ENCODE assay signal across 8 cellular contexts in genomic region chr10:96832721-96833219, GRCh38. TPM values are rescaled to one million over a fixed set of nuclear protein-coding genes. Genes with fewer than 3 reads are reported as not detected.
A peak's percentile ranks its signal among the peaks of the same experiment; 100 is the strongest.
DNase-seq lines count a peak whose midpoint lies in the region; ATAC-seq lines count a peak whose summit lies in the region.

No MANE protein-coding gene starts in this region.

- H4K8ac ChIP-seq in mesenchymal stem cell (ENCODE audit: low read length) = no peak overlapping the region

- ATAC-seq in GM18907 (IDR thresholded peaks at IDR 0.05; ENCODE audit: unreplicated experiment) = peak; percentile 70
- peak; percentile 51 for ATAC-seq in HG03108 (IDR thresholded peaks at IDR 0.05; ENCODE audit: unreplicated experiment)
- peak; percentile 77 for ATAC-seq in activated CD8-positive, alpha-beta T cell treated with anti-CD3 and anti-CD28 coated beads, Interleukin-2, amount 10 ng/mL, durations not matched to agents 7 days and 5 days
- peak; percentile 69 for ATAC-seq in effector memory CD8-positive, alpha-beta T cell (replicated peaks)

- H3K4me3 Mint-ChIP-seq in activated CD8-positive, alpha-beta T cell treated with anti-CD3 and anti-CD28 coated beads, Interleukin-2, amount 10 ng/mL, durations not matched to agents 7 days and 5 days = peak overlapping the region; percentile 84
- peak overlapping the region; percentile 91 to 94 for H3K4me3 Mint-ChIP-seq in effector memory CD8-positive, alpha-beta T cell

- peak overlapping the region in 1 of 2 experiments; percentile 93 for H3K4ac ChIP-seq in mesenchymal stem cell (ENCODE audit: low read depth in 1 of 2, low read length in 2 of 2)

- H3K4me1 Mint-ChIP-seq in activated CD8-positive, alpha-beta T cell treated with anti-CD3 and anti-CD28 coated beads, Interleukin-2, amount 10 ng/mL, durations not matched to agents 7 days and 5 days (ENCODE audit: low read depth) = peaks cover 53% of the 10 kb centered on the region
- H3K4me1 Mint-ChIP-seq in effector memory CD8-positive, alpha-beta T cell (ENCODE audit: low read depth in 2 of 2) = peaks cover 42 to 53% of the 10 kb centered on the region in 2 donors

- H3K14ac ChIP-seq in mesenchymal stem cell (ENCODE audit: low read length in 2 of 2) = peak overlapping the region; percentile 68 to 88

- H3K79me1 ChIP-seq in mesenchymal stem cell (replicated peaks; ENCODE audit: low read length, poor library complexity, severe bottlenecking) = peaks cover 3% of the 10 kb centered on the region

- peaks cover 1% of the 10 kb centered on the region for H3K4me1 ChIP-seq in mesenchymal stem cell (ENCODE audit: control insufficient read depth, insufficient read depth, low read depth, low read length)

- peak overlapping the region; percentile 96 for H2BK120ac ChIP-seq in mesenchymal stem cell (ENCODE audit: low read depth, low read length)

- peak overlapping the region; percentile 88 to 93 for H3K18ac ChIP-seq in mesenchymal stem cell (ENCODE audit: low read depth in 1 of 2, low read length in 2 of 2)

- peak overlapping the region; percentile 94 for H2BK15ac ChIP-seq in mesenchymal stem cell (ENCODE audit: low read depth, poor library complexity, severe bottlenecking)

- no peaks in the 10 kb centered on the region for H3K9me3 ChIP-seq in mesenchymal stem cell (ENCODE audit: control insufficient read depth, low read length)

- no peak overlapping the region for H2AFZ ChIP-seq in mesenchymal stem cell (ENCODE audit: low read depth, low read length)

- H3K27ac ChIP-seq in mesenchymal stem cell (ENCODE audit: low read length, poor library complexity, severe bottlenecking) = no peak overlapping the region

- no peak overlapping the region for H2BK12ac ChIP-seq in mesenchymal stem cell (ENCODE audit: low read length in 2 of 2)

- no peaks in the 10 kb centered on the region for H3K9me3 Mint-ChIP-seq in activated CD8-positive, alpha-beta T cell treated with anti-CD3 and anti-CD28 coated beads, Interleukin-2, amount 10 ng/mL, durations not matched to agents 7 days and 5 days (ENCODE audit: insufficient read depth)
- H3K9me3 Mint-ChIP-seq in effector memory CD8-positive, alpha-beta T cell = no peaks in the 10 kb centered on the region

- WGBS in mesenchymal stem cell = 0% methylated on average over 12 of the region's 72 CpGs

- H2AK5ac ChIP-seq in mesenchymal stem cell (ENCODE audit: low read length, severe bottlenecking) = no peak overlapping the region

- H2BK5ac ChIP-seq in mesenchymal stem cell (ENCODE audit: low read depth, low read length, poor library complexity, severe bottlenecking) = peak overlapping the region; percentile 89

- H3K4me3 ChIP-seq in mesenchymal stem cell (ENCODE audit: insufficient read depth in 1 of 2, low read depth in 1 of 2, low read length in 2 of 2) = peak overlapping the region; percentile 90 to 95

- H4K91ac ChIP-seq in mesenchymal stem cell (ENCODE audit: low read length) = peak overlapping the region; percentile 79

- H3K23ac ChIP-seq in mesenchymal stem cell (ENCODE audit: low read length in 2 of 2) = peak overlapping the region in 1 of 2 experiments; percentile 72

- POLR2A ChIA-PET in activated CD8-positive, alpha-beta T cell treated with anti-CD3 and anti-CD28 coated beads, Interleukin-2, amount 10 ng/mL, durations not matched to agents 7 days and 5 days (lab: Charles Lee) = interaction anchor here (0.6 to 1.2 kb wide), 4 partner anchors 18 to 192 kb away, joined by 3 to 4 read pairs (median 3); no protein-coding TSS in a partner anchor

- CTCF ChIA-PET in activated CD8-positive, alpha-beta T cell treated with anti-CD3 and anti-CD28 coated beads, Interleukin-2, amount 10 ng/mL, durations not matched to agents 7 days and 5 days (lab: Charles Lee) = interaction anchor here (0.6 to 1.5 kb wide), 3 partner anchors 11 to 193 kb away, joined by 3 to 5 read pairs (median 4); no protein-coding TSS in a partner anchor

- peak overlapping the region; percentile 92 for H3K9ac ChIP-seq in mesenchymal stem cell (ENCODE audit: low read length)

- H3K27me3 ChIP-seq in mesenchymal stem cell (ENCODE audit: control insufficient read depth in 1 of 2, insufficient read depth in 1 of 2, low read length in 2 of 2) = no peaks in the 10 kb centered on the region

- H3K27ac Mint-ChIP-seq in activated CD8-positive, alpha-beta T cell treated with anti-CD3 and anti-CD28 coated beads, Interleukin-2, amount 10 ng/mL, durations not matched to agents 7 days and 5 days = peak overlapping the region; percentile 87
- H3K27ac Mint-ChIP-seq in effector memory CD8-positive, alpha-beta T cell = peak overlapping the region; percentile 94 to 95

- DNase-seq in AML-193 (lab: John Stamatoyannopoulos, UW) = peak; percentile 67 to 70
- DNase-seq in NCI-H526 treated with DMSO at 0.1 percent for 48 hours (lab: John Stamatoyannopoulos, UW) = peak; percentile 76
- peak; percentile 90 for DNase-seq in activated CD8-positive, alpha-beta T cell treated with anti-CD3 and anti-CD28 coated beads, Interleukin-2, amount 10 ng/mL, durations not matched to agents 7 days and 5 days
- peak; percentile 87 to 92 (median 89) for DNase-seq in effector memory CD8-positive, alpha-beta T cell
- peak; percentile 79 for DNase-seq in mesenchymal stem cell
- DNase-seq in stimulated activated CD8-positive, alpha-beta memory T cell treated with anti-CD3 and anti-CD28 coated beads, Interleukin-12 subunit alpha, Interleukin-12 subunit beta, amount 100 ng/mL, for 1 hour (ENCODE audit: low read depth) = peak; percentile 74

- H3K36me3 ChIP-seq in mesenchymal stem cell (ENCODE audit: control insufficient read depth in 1 of 2, insufficient read depth in 2 of 2, low read depth in 1 of 2, low read length in 2 of 2) = peaks cover 0 to 5% of the 10 kb centered on the region in 2 experiments

- H3K36me3 Mint-ChIP-seq in activated CD8-positive, alpha-beta T cell treated with anti-CD3 and anti-CD28 coated beads, Interleukin-2, amount 10 ng/mL, durations not matched to agents 7 days and 5 days (ENCODE audit: low read depth) = peaks cover 6% of the 10 kb centered on the region
- peaks cover 24% of the 10 kb centered on the region for H3K36me3 Mint-ChIP-seq in effector memory CD8-positive, alpha-beta T cell (ENCODE audit: insufficient read depth)

- no peaks in the 10 kb centered on the region for H3K27me3 Mint-ChIP-seq in activated CD8-positive, alpha-beta T cell treated with anti-CD3 and anti-CD28 coated beads, Interleukin-2, amount 10 ng/mL, durations not matched to agents 7 days and 5 days (ENCODE audit: low read depth)
- H3K27me3 Mint-ChIP-seq in effector memory CD8-positive, alpha-beta T cell = no peaks in the 10 kb centered on the region

- peak overlapping the region; percentile 49 for H3K4me2 ChIP-seq in mesenchymal stem cell (ENCODE audit: low read length, poor library complexity, severe bottlenecking)

RNA-seq across cellular contexts. Expression of gene LCOR, which starts 0.7 kb away (rescaled TPM):
- total RNA-seq in activated CD8-positive, alpha-beta T cell treated with anti-CD3 and anti-CD28 coated beads, Interleukin-2, amount 10 ng/mL, durations not matched to agents 7 days and 5 days = 10 to 100 TPM; 36.6 to 37.4 TPM
- 8.9 TPM for polyA plus RNA-seq in mesenchymal stem cell (2013, experiment 1 of 2)
- polyA plus RNA-seq in mesenchymal stem cell (2013, experiment 2 of 2) = 9.6 TPM
